In genomic region chr6:134187751-134188150, GRCh38 we compare ENCODE assay signal across 7 cellular contexts.
"Had no signal": no experiment of that assay in that cellular context is flagged by ENCODE, and none has a peak within 500 bp of the region (broad histone marks: within the 10 kb centered on the region; RNA-seq: fewer than 3 reads in every experiment).

No MANE protein-coding gene starts in this region.

- DNase-seq: GM23248, GOT3, H7, KG1 had no signal

- H3K27me3 Mint-ChIP-seq: IgD-negative memory B cell had no signal

- H3K4me3 Mint-ChIP-seq: IgD-negative memory B cell had no signal

- H3K36me3 Mint-ChIP-seq: IgD-negative memory B cell had no signal

- H3K36me3 ChIP-seq: HAP-1 had no signal

- H3K4me3 ChIP-seq: GM23248, HAP-1 had no signal

- H3K9ac ChIP-seq: GM23248 had no signal

- H3K9me3 Mint-ChIP-seq: IgD-negative memory B cell had no signal

- H2AFZ ChIP-seq: GM23248 had no signal

- H3K27ac Mint-ChIP-seq: IgD-negative memory B cell had no signal

- H3K9me3 ChIP-seq: HAP-1 had no signal

- H3K27ac ChIP-seq: GM23248, HL-60 had no signal
